14 cellular contexts compared by ENCODE assay signal in the genomic region with DNA sequence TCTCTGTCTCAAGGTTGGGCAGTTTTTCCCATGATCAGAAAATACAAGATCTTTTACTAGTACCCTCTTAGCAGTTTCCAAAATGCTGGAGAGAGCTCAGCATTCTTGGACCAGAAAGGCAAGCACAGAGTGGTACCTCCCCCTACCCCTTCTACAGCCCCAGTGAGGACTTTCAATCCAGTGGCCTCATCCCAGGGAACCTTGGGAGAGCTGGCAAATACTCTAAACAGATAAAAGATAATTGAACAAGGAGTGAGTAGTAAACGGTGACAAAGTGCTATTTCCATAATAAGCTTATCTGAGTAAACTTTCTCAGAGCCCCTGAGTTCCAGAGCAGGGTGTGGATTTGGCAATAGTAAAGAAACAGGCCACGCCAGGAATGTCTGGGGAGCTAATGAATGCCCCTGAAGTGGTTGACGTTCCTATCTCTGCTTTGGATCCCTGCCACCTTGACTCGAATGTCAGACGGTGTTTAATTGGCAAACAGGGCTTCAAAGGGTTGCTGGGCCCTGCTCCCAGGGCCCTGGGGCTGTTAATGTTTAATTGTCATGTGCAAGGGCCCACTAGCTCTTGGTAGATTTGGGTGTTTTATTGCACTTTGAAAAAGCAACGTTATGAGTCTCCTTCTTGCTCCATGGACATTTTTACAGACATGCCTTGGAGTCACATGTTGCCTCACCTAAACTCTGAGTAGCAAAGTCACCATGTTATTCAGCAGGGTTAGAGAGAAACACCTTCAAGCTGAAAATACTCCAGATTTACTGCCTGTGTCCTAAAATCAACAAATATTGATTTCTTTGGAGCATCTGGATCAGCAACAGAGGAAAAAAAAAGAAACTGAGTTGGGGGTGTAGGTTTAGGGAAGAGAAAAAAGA.
DNase-seq lines count a peak whose midpoint lies in the region; ATAC-seq and TF ChIP-seq lines count a peak whose summit lies in the region.
"Had no signal": no experiment of that assay in that cellular context is flagged by ENCODE, and none has a peak within 500 bp of the region (broad histone marks: within the 10 kb centered on the region; RNA-seq: fewer than 3 reads in every experiment).

No MANE protein-coding gene starts in this region.

- TF ChIP-seq CTCF in stomach (IDR thresholded peaks at IDR 0.05), result no peak

- H3K27me3 ChIP-seq in stomach, result no peaks in the 10 kb centered on the region

- no peak overlapping the region for H3K4me3 Mint-ChIP-seq in activated naive CD4-positive, alpha-beta T cell treated with anti-CD3 and anti-CD28 coated beads for 36 hours
- H3K4me3 Mint-ChIP-seq: activated CD4-positive, alpha-beta memory T cell treated with anti-CD3 and anti-CD28 coated beads, Interleukin-2, amount 10 ng/mL, durations not matched to agents 7 days and 5 days; brain had no signal

- H3K27ac Mint-ChIP-seq in activated naive CD4-positive, alpha-beta T cell treated with anti-CD3 and anti-CD28 coated beads for 36 hours, result no peak overlapping the region
- H3K27ac Mint-ChIP-seq: activated CD4-positive, alpha-beta memory T cell treated with anti-CD3 and anti-CD28 coated beads, Interleukin-2, amount 10 ng/mL, durations not matched to agents 7 days and 5 days had no signal

- DNase-seq in NCI-H510A treated with DMSO at 0.1 percent for 48 hours (lab: John Stamatoyannopoulos, UW) (peak; percentile 10), NCI-H510A (lab: John Stamatoyannopoulos, UW) (no peak), SW480 (ENCODE audit: low spot score) (peak; percentile 73), left colon (peak; percentile 23 to 77), stomach (peak; percentile 87), middle frontal gyrus (ENCODE audit: extremely low spot score, low spot score) (no peak), NCI-H2171 (lab: John Stamatoyannopoulos, UW) (no peak)
- DNase-seq in activated naive CD4-positive, alpha-beta T cell treated with anti-CD3 and anti-CD28 coated beads for 36 hours, result no peak
- DNase-seq: activated CD4-positive, alpha-beta memory T cell treated with anti-CD3 and anti-CD28 coated beads, Interleukin-2, amount 10 ng/mL, durations not matched to agents 7 days and 5 days; activated effector memory CD4-positive, alpha-beta T cell treated with Interleukin-2 at 50 U/mL for 16 hours; Karpas-422; NCI-H2171 treated with DMSO at 0.1 percent for 48 hours; occipital lobe had no signal

- intact Hi-C loops in left colon (cut with DNase I, micrococcal nuclease), result no loop called here
- intact Hi-C loops in stomach (cut with DNase I; ENCODE audit: low total_unique reads), result no loop called here
- intact Hi-C loops in activated naive CD4-positive, alpha-beta T cell treated with anti-CD3 and anti-CD28 coated beads for 36 hours (cut with micrococcal nuclease), result no loop called here

- no peaks in the 10 kb centered on the region for H3K36me3 ChIP-seq in stomach

- H3K4me1 Mint-ChIP-seq in activated naive CD4-positive, alpha-beta T cell treated with anti-CD3 and anti-CD28 coated beads for 36 hours (ENCODE audit: low read depth), result no peaks in the 10 kb centered on the region
- H3K4me1 Mint-ChIP-seq: activated CD4-positive, alpha-beta memory T cell treated with anti-CD3 and anti-CD28 coated beads, Interleukin-2, amount 10 ng/mL, durations not matched to agents 7 days and 5 days had no signal

- CTCF ChIA-PET in activated naive CD4-positive, alpha-beta T cell treated with anti-CD3 and anti-CD28 coated beads for 36 hours (lab: Charles Lee), result no interaction called here

- H3K9me3 ChIP-seq in stomach, result no peaks in the 10 kb centered on the region

- H3K4me1 ChIP-seq in stomach, result peaks cover 4 to 22% (median 18%) of the 10 kb centered on the region in 4 donors

- ATAC-seq in left colon, result peak; percentile 92

- H3K9me3 Mint-ChIP-seq in activated naive CD4-positive, alpha-beta T cell treated with anti-CD3 and anti-CD28 coated beads for 36 hours, result no peaks in the 10 kb centered on the region
- H3K9me3 Mint-ChIP-seq: activated CD4-positive, alpha-beta memory T cell treated with anti-CD3 and anti-CD28 coated beads, Interleukin-2, amount 10 ng/mL, durations not matched to agents 7 days and 5 days had no signal

- peaks cover 6% of the 10 kb centered on the region for H3K27me3 Mint-ChIP-seq in activated naive CD4-positive, alpha-beta T cell treated with anti-CD3 and anti-CD28 coated beads for 36 hours (ENCODE audit: low read depth)
- H3K27me3 Mint-ChIP-seq: activated CD4-positive, alpha-beta memory T cell treated with anti-CD3 and anti-CD28 coated beads, Interleukin-2, amount 10 ng/mL, durations not matched to agents 7 days and 5 days had no signal

- TF ChIP-seq EP300 in stomach (IDR thresholded peaks at IDR 0.05), result no peak

- no peak overlapping the region for H3K4me3 ChIP-seq in stomach

- WGBS in stomach, 5 donors, result 7 to 18% (median 14%) methylated on average over 6 of the region's 6 CpGs

- TF ChIP-seq POLR2A in stomach (IDR thresholded peaks at IDR 0.05), result no peak

- H3K36me3 Mint-ChIP-seq in activated naive CD4-positive, alpha-beta T cell treated with anti-CD3 and anti-CD28 coated beads for 36 hours (ENCODE audit: low read depth), result no peaks in the 10 kb centered on the region
- H3K36me3 Mint-ChIP-seq: brain had no signal

- H3K27ac ChIP-seq in stomach, result peak overlapping the region in 2 of 5 donors; percentile 29 to 41

Comparison
In these comparisons a context has a peak if more than half of its experiments do, and no peak if none do; other contexts are left out.
1. DNase-seq: peak in NCI-H510A treated with DMSO at 0.1 percent for 48 hours (single experiment), SW480 (single experiment), left colon (2 of 2) and stomach (single experiment); none in NCI-H510A (single experiment), middle frontal gyrus (single experiment), NCI-H2171 (single experiment) and activated naive CD4-positive, alpha-beta T cell treated with anti-CD3 and anti-CD28 coated beads for 36 hours (single experiment).